ENCODE assay signal across 20 cellular contexts in genomic region chr12:12488296-12488695, GRCh38.
DNase-seq lines count a peak whose midpoint lies in the region; ATAC-seq, FAIRE-seq and TF ChIP-seq lines count a peak whose summit lies in the region.
"Had no signal": no experiment of that assay in that cellular context is flagged by ENCODE, and none has a peak within 500 bp of the region (broad histone marks: within the 10 kb centered on the region; RNA-seq: fewer than 3 reads in every experiment).

No MANE protein-coding gene starts in this region.

- no peak for ATAC-seq in natural killer cell treated with Interleukin-12 subunit alpha and Interleukin-12 subunit beta and Interleukin-15 and Interleukin-18, amount 100 ng/mL, for 72 hours
- ATAC-seq in natural killer cell = no peak
- ATAC-seq: gastrocnemius medialis, pancreas, right cardiac atrium had no signal

- intact Hi-C loops in natural killer cell (cut with micrococcal nuclease) = no loop called here
- intact Hi-C loops in activated T-helper 1 cell treated with anti-CD3 and anti-CD28 coated beads, Interleukin-12 subunit alpha, Interleukin-12 subunit beta, Interleukin-2, Interleukin-4 antibody, amounts not matched to agents 30 ng/mL and 10 ng/mL and 1 ng/mL, durations not matched to agents 14 hours and 24 hours and 36 hours (cut with micrococcal nuclease) = no loop called here
- intact Hi-C loops in vagina (cut with DNase I) = no loop called here

- H3K4me3 ChIP-seq in vagina = no peak overlapping the region
- H3K4me3 ChIP-seq: cardiac muscle cell, gastrocnemius medialis, pancreas had no signal

- no peaks in the 10 kb centered on the region for H3K4me1 ChIP-seq in vagina

- FAIRE-seq in HTR-8/SVneo (lab: Jason Lieb, UNC) = no peak
- FAIRE-seq: GM12891, H1, pancreas had no signal

- peaks cover 0 to 25% of the 10 kb centered on the region in 2 donors for H3K36me3 ChIP-seq in vagina
- H3K36me3 ChIP-seq: pancreas had no signal

- H3K9me3 Mint-ChIP-seq in natural killer cell treated with Interleukin-12 subunit alpha and Interleukin-12 subunit beta and Interleukin-15 and Interleukin-18, amount 100 ng/mL, for 72 hours = no peaks in the 10 kb centered on the region
- H3K9me3 Mint-ChIP-seq in natural killer cell = no peaks in the 10 kb centered on the region
- H3K9me3 Mint-ChIP-seq in activated T-helper 1 cell treated with anti-CD3 and anti-CD28 coated beads, Interleukin-12 subunit alpha, Interleukin-12 subunit beta, Interleukin-2, Interleukin-4 antibody, amounts not matched to agents 30 ng/mL and 10 ng/mL and 1 ng/mL, durations not matched to agents 14 hours and 24 hours and 36 hours = peaks cover 3% of the 10 kb centered on the region
- H3K9me3 Mint-ChIP-seq in glutamatergic neuron (ENCODE audit: unreplicated experiment) = no peaks in the 10 kb centered on the region

- H3K27ac Mint-ChIP-seq in natural killer cell treated with Interleukin-12 subunit alpha and Interleukin-12 subunit beta and Interleukin-15 and Interleukin-18, amount 100 ng/mL, for 72 hours = peak overlapping the region; percentile 47 to 67
- H3K27ac Mint-ChIP-seq in natural killer cell = no peak overlapping the region
- peak overlapping the region; percentile 55 for H3K27ac Mint-ChIP-seq in activated T-helper 1 cell treated with anti-CD3 and anti-CD28 coated beads, Interleukin-12 subunit alpha, Interleukin-12 subunit beta, Interleukin-2, Interleukin-4 antibody, amounts not matched to agents 30 ng/mL and 10 ng/mL and 1 ng/mL, durations not matched to agents 14 hours and 24 hours and 36 hours
- H3K27ac Mint-ChIP-seq in glutamatergic neuron (ENCODE audit: unreplicated experiment) = peak overlapping the region; percentile 5

- H3K27me3 ChIP-seq in vagina = no peaks in the 10 kb centered on the region
- H3K27me3 ChIP-seq: cardiac muscle cell, gastrocnemius medialis, pancreas had no signal

- TF ChIP-seq POLR2A in vagina (IDR thresholded peaks at IDR 0.05) = no peak

- peaks cover 15 to 27% of the 10 kb centered on the region in 2 donors for H3K4me1 Mint-ChIP-seq in natural killer cell treated with Interleukin-12 subunit alpha and Interleukin-12 subunit beta and Interleukin-15 and Interleukin-18, amount 100 ng/mL, for 72 hours (ENCODE audit: low read depth in 2 of 2)
- no peaks in the 10 kb centered on the region for H3K4me1 Mint-ChIP-seq in natural killer cell
- peaks cover 39% of the 10 kb centered on the region for H3K4me1 Mint-ChIP-seq in activated T-helper 1 cell treated with anti-CD3 and anti-CD28 coated beads, Interleukin-12 subunit alpha, Interleukin-12 subunit beta, Interleukin-2, Interleukin-4 antibody, amounts not matched to agents 30 ng/mL and 10 ng/mL and 1 ng/mL, durations not matched to agents 14 hours and 24 hours and 36 hours (ENCODE audit: low read depth)
- H3K4me1 Mint-ChIP-seq in glutamatergic neuron (ENCODE audit: low read depth, unreplicated experiment) = peaks cover 7% of the 10 kb centered on the region

- no peak for TF ChIP-seq CTCF in natural killer cell (IDR thresholded peaks at IDR 0.05)
- TF ChIP-seq CTCF in glutamatergic neuron (IDR thresholded peaks at IDR 0.05; ENCODE audit: partially characterized antibody, unreplicated experiment) = no peak
- no peak for TF ChIP-seq CTCF in vagina (IDR thresholded peaks at IDR 0.05)

- H3K27me3 Mint-ChIP-seq in natural killer cell treated with Interleukin-12 subunit alpha and Interleukin-12 subunit beta and Interleukin-15 and Interleukin-18, amount 100 ng/mL, for 72 hours = no peaks in the 10 kb centered on the region
- H3K27me3 Mint-ChIP-seq in natural killer cell (ENCODE audit: low read depth in 2 of 2) (no peaks in the 10 kb centered on the region), glutamatergic neuron (ENCODE audit: unreplicated experiment) (peaks cover 2% of the 10 kb centered on the region)
- no peaks in the 10 kb centered on the region for H3K27me3 Mint-ChIP-seq in activated T-helper 1 cell treated with anti-CD3 and anti-CD28 coated beads, Interleukin-12 subunit alpha, Interleukin-12 subunit beta, Interleukin-2, Interleukin-4 antibody, amounts not matched to agents 30 ng/mL and 10 ng/mL and 1 ng/mL, durations not matched to agents 14 hours and 24 hours and 36 hours (ENCODE audit: insufficient read depth)

- peak overlapping the region; percentile 24 for H3K4me3 Mint-ChIP-seq in natural killer cell treated with Interleukin-12 subunit alpha and Interleukin-12 subunit beta and Interleukin-15 and Interleukin-18, amount 100 ng/mL, for 72 hours
- H3K4me3 Mint-ChIP-seq in natural killer cell = no peak overlapping the region
- H3K4me3 Mint-ChIP-seq in activated T-helper 1 cell treated with anti-CD3 and anti-CD28 coated beads, Interleukin-12 subunit alpha, Interleukin-12 subunit beta, Interleukin-2, Interleukin-4 antibody, amounts not matched to agents 30 ng/mL and 10 ng/mL and 1 ng/mL, durations not matched to agents 14 hours and 24 hours and 36 hours = no peak overlapping the region
- no peak overlapping the region for H3K4me3 Mint-ChIP-seq in glutamatergic neuron (ENCODE audit: unreplicated experiment)

- peaks cover 10% of the 10 kb centered on the region for H3K36me3 Mint-ChIP-seq in natural killer cell treated with Interleukin-12 subunit alpha and Interleukin-12 subunit beta and Interleukin-15 and Interleukin-18, amount 100 ng/mL, for 72 hours
- H3K36me3 Mint-ChIP-seq in natural killer cell = no peaks in the 10 kb centered on the region
- peaks cover 40% of the 10 kb centered on the region for H3K36me3 Mint-ChIP-seq in activated T-helper 1 cell treated with anti-CD3 and anti-CD28 coated beads, Interleukin-12 subunit alpha, Interleukin-12 subunit beta, Interleukin-2, Interleukin-4 antibody, amounts not matched to agents 30 ng/mL and 10 ng/mL and 1 ng/mL, durations not matched to agents 14 hours and 24 hours and 36 hours (ENCODE audit: low read depth)
- no peaks in the 10 kb centered on the region for H3K36me3 Mint-ChIP-seq in glutamatergic neuron (ENCODE audit: unreplicated experiment)

- H3K9me3 ChIP-seq in vagina = no peaks in the 10 kb centered on the region
- H3K9me3 ChIP-seq: gastrocnemius medialis, pancreas had no signal

- DNase-seq in natural killer cell treated with Interleukin-12 subunit alpha and Interleukin-12 subunit beta and Interleukin-15 and Interleukin-18, amount 100 ng/mL, for 72 hours (ENCODE audit: low spot score) = no peak
- DNase-seq in natural killer cell (no peak), glutamatergic neuron (no peak), vagina (ENCODE audit: extremely low spot score in 2 of 2) (no peak), HTR-8/SVneo (ENCODE audit: insufficient read length, low spot score) (no peak)
- DNase-seq in activated T-helper 1 cell treated with anti-CD3 and anti-CD28 coated beads, Interleukin-12 subunit alpha, Interleukin-12 subunit beta, Interleukin-2, Interleukin-4 antibody, amounts not matched to agents 30 ng/mL and 10 ng/mL and 1 ng/mL, durations not matched to agents 14 hours and 24 hours and 36 hours (ENCODE audit: low spot score) = no peak
- no peak for DNase-seq in stimulated activated CD4-positive, alpha-beta T cell treated with anti-CD3 and anti-CD28 coated beads, Interleukin-4, amount 100 ng/mL, for 4 hours
- DNase-seq: activated CD8-positive, alpha-beta memory T cell treated with anti-CD3 and anti-CD28 coated beads for 24 hours; activated effector memory CD4-positive, alpha-beta T cell treated with Interleukin-2 at 50 U/mL for 16 hours; DMS79 treated with DMSO at 0.1 percent for 48 hours; gastrocnemius medialis; NCI-H1694; NCI-H774; pancreas; right cardiac atrium; Right ventricle myocardium superior had no signal

- H3K27ac ChIP-seq in vagina = no peak overlapping the region
- H3K27ac ChIP-seq: cardiac muscle cell, gastrocnemius medialis, VCaP had no signal

Comparison
In these comparisons a context has a peak if more than half of its experiments do, and no peak if none do; other contexts are left out.
1. H3K27ac Mint-ChIP-seq: peak in natural killer cell treated with Interleukin-12 subunit alpha and Interleukin-12 subunit beta and Interleukin-15 and Interleukin-18, amount 100 ng/mL, for 72 hours (2 of 2), activated T-helper 1 cell treated with anti-CD3 and anti-CD28 coated beads, Interleukin-12 subunit alpha, Interleukin-12 subunit beta, Interleukin-2, Interleukin-4 antibody, amounts not matched to agents 30 ng/mL and 10 ng/mL and 1 ng/mL, durations not matched to agents 14 hours and 24 hours and 36 hours (single experiment) and glutamatergic neuron (single experiment); none in natural killer cell (0 of 2).